8 cellular contexts compared by ENCODE assay signal in the genomic region with DNA sequence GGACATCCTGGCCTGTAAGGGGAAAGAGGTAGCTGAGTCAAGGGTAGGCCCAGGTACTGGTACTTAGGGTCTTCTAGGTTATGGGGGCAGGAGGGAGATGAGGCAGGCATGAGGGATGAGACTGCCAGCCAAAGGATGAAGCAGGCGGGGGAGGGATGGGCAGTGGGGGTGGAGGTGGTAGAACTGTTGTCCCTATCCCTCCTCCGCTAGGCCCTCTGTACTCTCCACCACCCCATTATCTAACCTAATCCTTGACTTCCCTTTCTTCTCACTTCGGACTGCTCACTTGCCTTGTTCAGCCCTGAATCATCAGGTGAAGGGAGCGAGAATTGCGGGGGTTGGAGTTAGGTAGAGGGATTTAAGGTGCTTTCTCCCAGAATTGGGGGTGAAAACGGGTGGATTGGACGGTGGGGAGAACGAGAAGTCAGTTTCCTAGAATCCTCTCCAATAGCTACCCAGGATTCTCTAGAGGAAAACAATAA. TPM values are rescaled to one million over a fixed set of nuclear protein-coding genes. Genes with fewer than 3 reads are reported as not detected.
DNase-seq lines count a peak whose midpoint lies in the region; ATAC-seq and TF ChIP-seq lines count a peak whose summit lies in the region.

No MANE protein-coding gene starts in this region.

- POLR2A ChIA-PET in CD8-positive, alpha-beta memory T cell (lab: Charles Lee), result interaction anchor here (0.9 to 2.7 kb wide), 5 partner anchors 9 to 295 kb away, joined by 3 to 19 read pairs (median 5); a partner anchor contains a TSS

- peak overlapping the region; percentile 99 for H3K27ac ChIP-seq in CD8-positive, alpha-beta memory T cell (ENCODE audit: low read depth, low read length)
- H3K27ac ChIP-seq in MM.1S (ENCODE audit: low read length), result peak overlapping the region; percentile 90
- H3K27ac ChIP-seq in ectodermal cell (ENCODE audit: insufficient read depth, low read depth, low read length, poor library complexity, severe bottlenecking), result peak overlapping the region; percentile 92

- peak overlapping the region; percentile 98 for H3K4me2 ChIP-seq in MM.1S (ENCODE audit: low read depth, low read length)

- WGBS in ectodermal cell, 2 experiments, result 32 to 43% methylated on average over 6 to 8 of the region's 8 CpGs

- no peaks in the 10 kb centered on the region for H4K20me1 ChIP-seq in MM.1S (ENCODE audit: insufficient read depth, low read length)

- H3F3A ChIP-seq in MM.1S (ENCODE audit: insufficient read depth, low read length), result peaks cover 17% of the 10 kb centered on the region

- H3K27me3 Mint-ChIP-seq in CD8-positive, alpha-beta memory T cell, result peaks cover 0 to 5% of the 10 kb centered on the region in 2 donors
- H3K27me3 Mint-ChIP-seq in natural killer cell treated with Interleukin-12 subunit alpha and Interleukin-12 subunit beta and Interleukin-15 and Interleukin-18, amount 100 ng/mL, for 72 hours, result no peaks in the 10 kb centered on the region

- peaks cover 15% of the 10 kb centered on the region for H3K79me2 ChIP-seq in MM.1S (ENCODE audit: low read length)

- H2AFZ ChIP-seq in MM.1S (ENCODE audit: low read length), result peak overlapping the region; percentile 92

- peaks cover 27% of the 10 kb centered on the region for H3K4me1 ChIP-seq in CD8-positive, alpha-beta memory T cell (ENCODE audit: insufficient read depth, low read length)
- H3K4me1 ChIP-seq in MM.1S (ENCODE audit: low read length) (peaks cover 28% of the 10 kb centered on the region), ectodermal cell (ENCODE audit: control insufficient read depth, insufficient read depth, low read length) (peaks cover 8% of the 10 kb centered on the region)

- H3K9me3 Mint-ChIP-seq in CD8-positive, alpha-beta memory T cell, result peaks cover 0 to 5% (median 0%) of the 10 kb centered on the region in 5 donors
- no peaks in the 10 kb centered on the region for H3K9me3 Mint-ChIP-seq in natural killer cell treated with Interleukin-12 subunit alpha and Interleukin-12 subunit beta and Interleukin-15 and Interleukin-18, amount 100 ng/mL, for 72 hours

- peaks cover 24 to 47% (median 43%) of the 10 kb centered on the region in 3 donors for H3K4me1 Mint-ChIP-seq in CD8-positive, alpha-beta memory T cell
- H3K4me1 Mint-ChIP-seq in natural killer cell treated with Interleukin-12 subunit alpha and Interleukin-12 subunit beta and Interleukin-15 and Interleukin-18, amount 100 ng/mL, for 72 hours (ENCODE audit: low read depth in 2 of 2), result peaks cover 24 to 26% of the 10 kb centered on the region in 2 donors

- peak overlapping the region; percentile 100 for H3K27ac Mint-ChIP-seq in CD8-positive, alpha-beta memory T cell
- peak overlapping the region; percentile 100 for H3K27ac Mint-ChIP-seq in natural killer cell treated with Interleukin-12 subunit alpha and Interleukin-12 subunit beta and Interleukin-15 and Interleukin-18, amount 100 ng/mL, for 72 hours

- no peak for DNase-seq in CD8-positive, alpha-beta memory T cell
- DNase-seq in MM.1S (no peak), NCI-H2081 treated with DMSO at 0.1 percent for 48 hours (lab: John Stamatoyannopoulos, UW) (no peak), GM19238 (ENCODE audit: insufficient read length, low spot score) (no peak)
- no peak for DNase-seq in natural killer cell treated with Interleukin-12 subunit alpha and Interleukin-12 subunit beta and Interleukin-15 and Interleukin-18, amount 100 ng/mL, for 72 hours (ENCODE audit: low spot score)

- H3K27me3 ChIP-seq in CD8-positive, alpha-beta memory T cell (ENCODE audit: insufficient read depth, low read length, poor library complexity, severe bottlenecking), result no peaks in the 10 kb centered on the region
- H3K27me3 ChIP-seq in MM.1S (replicated peaks; ENCODE audit: insufficient read depth, low read length) (no peaks in the 10 kb centered on the region), ectodermal cell (ENCODE audit: control insufficient read depth, insufficient read depth, low read length, poor library complexity, severe bottlenecking) (no peaks in the 10 kb centered on the region)

- CTCF ChIA-PET in CD8-positive, alpha-beta memory T cell (lab: Charles Lee), result interaction anchor here (0.7 to 8.1 kb wide), 7 partner anchors 12 to 111 kb away, joined by 3 to 49 read pairs (median 3); a partner anchor contains a TSS

- H3K4me3 Mint-ChIP-seq in CD8-positive, alpha-beta memory T cell, result peak overlapping the region; percentile 96 to 99 (median 97)
- H3K4me3 Mint-ChIP-seq in natural killer cell treated with Interleukin-12 subunit alpha and Interleukin-12 subunit beta and Interleukin-15 and Interleukin-18, amount 100 ng/mL, for 72 hours, result peak overlapping the region; percentile 94

- peak overlapping the region; percentile 95 for H3K9ac ChIP-seq in MM.1S (ENCODE audit: low read length)

- TF ChIP-seq CTCF in MM.1S (IDR thresholded peaks at IDR 0.05; ENCODE audit: low read length), result no peak

- no peaks in the 10 kb centered on the region for H3K9me3 ChIP-seq in CD8-positive, alpha-beta memory T cell (ENCODE audit: low read length)
- H3K9me3 ChIP-seq in MM.1S (replicated peaks; ENCODE audit: insufficient read depth, low read length), result no peaks in the 10 kb centered on the region
- H3K9me3 ChIP-seq in ectodermal cell (ENCODE audit: control insufficient read depth, low read length), result no peaks in the 10 kb centered on the region

- peak; percentile 1 to 13 for ATAC-seq in natural killer cell treated with Interleukin-12 subunit alpha and Interleukin-12 subunit beta and Interleukin-15 and Interleukin-18, amount 100 ng/mL, for 72 hours
- no peak for ATAC-seq in HG03039 (IDR thresholded peaks at IDR 0.05; ENCODE audit: unreplicated experiment)
- no peak for ATAC-seq in HG02588 (IDR thresholded peaks at IDR 0.05; ENCODE audit: unreplicated experiment)

- peaks cover under 1% of the 10 kb centered on the region for H3K36me3 ChIP-seq in CD8-positive, alpha-beta memory T cell (ENCODE audit: insufficient read depth, low read length)
- H3K36me3 ChIP-seq in MM.1S (replicated peaks; ENCODE audit: insufficient read depth, low read length), result no peaks in the 10 kb centered on the region
- H3K36me3 ChIP-seq in ectodermal cell (ENCODE audit: control insufficient read depth, insufficient read depth, low read length), result no peaks in the 10 kb centered on the region

- no peaks in the 10 kb centered on the region for H3K9me2 ChIP-seq in MM.1S (replicated peaks; ENCODE audit: insufficient read depth, low read length)

- H3K36me3 Mint-ChIP-seq in CD8-positive, alpha-beta memory T cell, result peaks cover 0 to 23% (median 2%) of the 10 kb centered on the region in 3 donors
- no peaks in the 10 kb centered on the region for H3K36me3 Mint-ChIP-seq in natural killer cell treated with Interleukin-12 subunit alpha and Interleukin-12 subunit beta and Interleukin-15 and Interleukin-18, amount 100 ng/mL, for 72 hours

- H3K4me3 ChIP-seq in CD8-positive, alpha-beta memory T cell (ENCODE audit: low read length), result peak overlapping the region; percentile 94
- H3K4me3 ChIP-seq in MM.1S (ENCODE audit: low read length), result peak overlapping the region; percentile 89
- peak overlapping the region; percentile 41 for H3K4me3 ChIP-seq in ectodermal cell (ENCODE audit: insufficient read depth, low read depth, low read length)

RNA-seq across cellular contexts. Expression of a gene that starts 0.6 kb away (rescaled TPM):
- 10 to 100 TPM; 36.6 to 40.4 TPM for total RNA-seq in CD8-positive, alpha-beta memory T cell
- 5.4 TPM for polyA plus RNA-seq in CD8-positive, alpha-beta memory T cell
- polyA plus RNA-seq in ectodermal cell (2013, experiment 1 of 4), result 72.3 TPM
- polyA plus RNA-seq in ectodermal cell (2013, experiment 2 of 4), result 72.0 TPM
- polyA plus RNA-seq in ectodermal cell (2013, experiment 3 of 4), result 53.4 TPM
- 70.1 TPM for polyA plus RNA-seq in ectodermal cell (2013, experiment 4 of 4)
- total RNA-seq in natural killer cell treated with Interleukin-12 subunit alpha and Interleukin-12 subunit beta and Interleukin-15 and Interleukin-18, amount 100 ng/mL, for 72 hours, result 10 to 100 TPM; 22.8 to 42.8 TPM

RNA-seq across cellular contexts. Expression of a gene that starts 5.4 kb away (rescaled TPM):
- total RNA-seq in CD8-positive, alpha-beta memory T cell, result 10 to 100 TPM; 26.9 to 29.6 TPM
- 26.4 TPM for polyA plus RNA-seq in CD8-positive, alpha-beta memory T cell
- polyA plus RNA-seq in ectodermal cell (2013, experiment 1 of 4), result 0.69 TPM
- 0.66 TPM for polyA plus RNA-seq in ectodermal cell (2013, experiment 2 of 4)
- 0.27 TPM for polyA plus RNA-seq in ectodermal cell (2013, experiment 3 of 4)
- 0.61 TPM for polyA plus RNA-seq in ectodermal cell (2013, experiment 4 of 4)
- 1 to 10 TPM in 1 of 2 donors, under 1 TPM in 1; 0.84 to 1.3 TPM for total RNA-seq in natural killer cell treated with Interleukin-12 subunit alpha and Interleukin-12 subunit beta and Interleukin-15 and Interleukin-18, amount 100 ng/mL, for 72 hours

RNA-seq across cellular contexts. Expression of a gene that starts 17.4 kb away (rescaled TPM):
- total RNA-seq in CD8-positive, alpha-beta memory T cell, result 100 to 1,000 TPM; 165 to 167 TPM
- polyA plus RNA-seq in CD8-positive, alpha-beta memory T cell, result 188 TPM
- polyA plus RNA-seq in ectodermal cell (2013, experiment 1 of 4), result 163 TPM
- polyA plus RNA-seq in ectodermal cell (2013, experiment 2 of 4), result 174 TPM
- polyA plus RNA-seq in ectodermal cell (2013, experiment 3 of 4), result 144 TPM
- polyA plus RNA-seq in ectodermal cell (2013, experiment 4 of 4), result 150 TPM
- 100 to 1,000 TPM; 132 to 162 TPM for total RNA-seq in natural killer cell treated with Interleukin-12 subunit alpha and Interleukin-12 subunit beta and Interleukin-15 and Interleukin-18, amount 100 ng/mL, for 72 hours

RNA-seq across cellular contexts. Expression of a gene that starts 26.7 kb away (rescaled TPM):
- 10 to 100 TPM; 61.6 to 63.5 TPM for total RNA-seq in CD8-positive, alpha-beta memory T cell
- 65.0 TPM for polyA plus RNA-seq in CD8-positive, alpha-beta memory T cell
- 77.9 TPM for polyA plus RNA-seq in ectodermal cell (2013, experiment 1 of 4)
- 90.8 TPM for polyA plus RNA-seq in ectodermal cell (2013, experiment 2 of 4)
- 60.5 TPM for polyA plus RNA-seq in ectodermal cell (2013, experiment 3 of 4)
- 69.2 TPM for polyA plus RNA-seq in ectodermal cell (2013, experiment 4 of 4)
- total RNA-seq in natural killer cell treated with Interleukin-12 subunit alpha and Interleukin-12 subunit beta and Interleukin-15 and Interleukin-18, amount 100 ng/mL, for 72 hours, result 100 to 1,000 TPM in 1 of 2 donors, 10 to 100 TPM in 1; 97.7 to 104 TPM

RNA-seq across cellular contexts. Expression of a gene that starts 29.4 kb away (rescaled TPM):
- total RNA-seq in CD8-positive, alpha-beta memory T cell, result not detected
- polyA plus RNA-seq in CD8-positive, alpha-beta memory T cell, result not detected
- polyA plus RNA-seq in ectodermal cell (2013, experiment 1 of 4), result not detected
- polyA plus RNA-seq in ectodermal cell (2013, experiment 2 of 4), result not detected
- not detected for polyA plus RNA-seq in ectodermal cell (2013, experiment 3 of 4)
- not detected for polyA plus RNA-seq in ectodermal cell (2013, experiment 4 of 4)
- total RNA-seq in natural killer cell treated with Interleukin-12 subunit alpha and Interleukin-12 subunit beta and Interleukin-15 and Interleukin-18, amount 100 ng/mL, for 72 hours, result not detected

Comparison
In these comparisons a context has a peak if more than half of its experiments do, and no peak if none do; other contexts are left out.
1. H3K4me3 ChIP-seq: peak in every context shown above with its lines; median percentile 94 in CD8-positive, alpha-beta memory T cell; 89 in MM.1S; 41 in ectodermal cell.
2. ATAC-seq: peak in natural killer cell treated with Interleukin-12 subunit alpha and Interleukin-12 subunit beta and Interleukin-15 and Interleukin-18, amount 100 ng/mL, for 72 hours (2 of 2); none in HG03039 (single experiment) and HG02588 (single experiment).
3. RNA of a gene that starts 5.4 kb away (total RNA-seq): 26.9 to 29.6 TPM in CD8-positive, alpha-beta memory T cell; 0.84 to 1.3 TPM in natural killer cell treated with Interleukin-12 subunit alpha and Interleukin-12 subunit beta and Interleukin-15 and Interleukin-18, amount 100 ng/mL, for 72 hours; every median in the first group is over 10 times any median in the second.
4. Peak in every context shown above with its lines, with median percentiles within 50 percentile points of each other: H3K27ac ChIP-seq.